ENCODE assay signal across 26 cellular contexts in the genomic region with DNA sequence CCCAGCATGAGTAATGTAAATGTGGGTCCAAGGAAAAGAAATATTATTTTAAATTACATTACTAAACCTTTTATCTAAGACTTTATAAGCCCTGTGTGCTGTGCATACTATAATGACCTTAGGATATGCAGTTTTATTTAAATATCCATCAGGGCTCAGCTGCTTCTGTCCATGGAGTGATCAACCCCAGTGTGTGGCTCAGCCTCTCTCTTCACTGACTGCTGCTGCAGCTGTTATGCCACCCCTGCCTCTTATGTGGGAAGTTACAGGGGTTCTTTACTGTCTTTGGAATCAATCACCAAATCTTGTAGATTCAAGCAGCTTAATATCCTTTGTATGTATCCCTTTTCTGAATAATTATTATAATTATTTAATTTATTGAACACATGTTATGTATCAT. TPM values are rescaled to one million over a fixed set of nuclear protein-coding genes. Genes with fewer than 3 reads are reported as not detected.
"Had no signal": no experiment of that assay in that cellular context is flagged by ENCODE, and none has a peak within 500 bp of the region (broad histone marks: within the 10 kb centered on the region; RNA-seq: fewer than 3 reads in every experiment).

No MANE protein-coding gene starts in this region.

- ATAC-seq: naive thymus-derived CD4-positive, alpha-beta T cell; natural killer cell treated with Interleukin-12 subunit alpha and Interleukin-12 subunit beta and Interleukin-15 and Interleukin-18, amount 100 ng/mL, for 72 hours; right lobe of liver; stimulated activated naive B cell treated with anti-CD40 and anti-IgM and Interleukin-4, amounts not matched to agents 10 μg/mL and 1 μg/mL and 100 μg/mL, for 72 hours; stimulated activated naive CD8-positive, alpha-beta T cell treated with anti-CD3 and anti-CD28 coated beads, Interleukin-15, Interleukin-2, amounts not matched to agents 100 U/mL and 50 U/mL, for 24 hours had no signal

- H3K4me3 ChIP-seq: left ventricle myocardium inferior, lung, ovary, right atrium auricular region, right lobe of liver, skin epidermis, stomach, testis, thyroid gland, transverse colon, upper lobe of left lung, vagina had no signal

- H3K4me1 ChIP-seq: right atrium auricular region, right lobe of liver, stomach, testis, thyroid gland, upper lobe of left lung, vagina had no signal

- H3K9me3 ChIP-seq: left ventricle myocardium inferior, ovary, right atrium auricular region, right lobe of liver, stomach, testis, thyroid gland, transverse colon, upper lobe of left lung, vagina had no signal

- DNase-seq: hypothalamus; immature natural killer cell; kidney; left ventricle myocardium inferior; mesendoderm; naive thymus-derived CD4-positive, alpha-beta T cell; ovary; right lobe of liver; stimulated activated CD4-positive, alpha-beta T cell treated with anti-CD3 and anti-CD28 coated beads, Interleukin-12 subunit alpha, Interleukin-12 subunit beta, amount 100 ng/mL, for 4 hours; stimulated activated CD4-positive, alpha-beta T cell treated with anti-CD3 and anti-CD28 coated beads, Interleukin-15, amount 100 ng/mL, for 24 hours; stimulated activated CD4-positive, alpha-beta T cell treated with anti-CD3 and anti-CD28 coated beads, Interleukin-2, amount 100 ng/mL, for 24 hours; stimulated activated CD4-positive, alpha-beta T cell treated with anti-CD3 and anti-CD28 coated beads, Interleukin-4, amount 100 ng/mL, for 1 hour; stimulated activated naive B cell treated with anti-CD40 and anti-IgM and Interleukin-4, amounts not matched to agents 10 μg/mL and 1 μg/mL and 100 μg/mL, for 72 hours; stimulated activated naive CD8-positive, alpha-beta T cell treated with anti-CD3 and anti-CD28 coated beads, Interleukin-15, Interleukin-2, amounts not matched to agents 100 U/mL and 50 U/mL, for 24 hours; stomach; testis; thyroid gland; transverse colon; upper lobe of left lung had no signal

- H3K36me3 ChIP-seq: left ventricle myocardium inferior, ovary, right atrium auricular region, right lobe of liver, stomach, thyroid gland, transverse colon, upper lobe of left lung, vagina had no signal

- H3K4me3 Mint-ChIP-seq: immature natural killer cell; mesothelial cell of epicardium; naive thymus-derived CD4-positive, alpha-beta T cell; natural killer cell treated with Interleukin-12 subunit alpha and Interleukin-12 subunit beta and Interleukin-15 and Interleukin-18, amount 100 ng/mL, for 72 hours; stimulated activated naive B cell treated with anti-CD40 and anti-IgM and Interleukin-4, amounts not matched to agents 10 μg/mL and 1 μg/mL and 100 μg/mL, for 72 hours had no signal

- H3K27me3 Mint-ChIP-seq: natural killer cell treated with Interleukin-12 subunit alpha and Interleukin-12 subunit beta and Interleukin-15 and Interleukin-18, amount 100 ng/mL, for 72 hours; progenitor cell of endocrine pancreas; stimulated activated naive B cell treated with anti-CD40 and anti-IgM and Interleukin-4, amounts not matched to agents 10 μg/mL and 1 μg/mL and 100 μg/mL, for 72 hours had no signal

- H3K27me3 ChIP-seq: ovary, right atrium auricular region, right lobe of liver, stomach, testis, thyroid gland, transverse colon, upper lobe of left lung, vagina had no signal

- H3K27ac Mint-ChIP-seq: immature natural killer cell; mesothelial cell of epicardium; naive thymus-derived CD4-positive, alpha-beta T cell; natural killer cell treated with Interleukin-12 subunit alpha and Interleukin-12 subunit beta and Interleukin-15 and Interleukin-18, amount 100 ng/mL, for 72 hours; progenitor cell of endocrine pancreas; stimulated activated naive B cell treated with anti-CD40 and anti-IgM and Interleukin-4, amounts not matched to agents 10 μg/mL and 1 μg/mL and 100 μg/mL, for 72 hours had no signal

- H3K27ac ChIP-seq: left ventricle myocardium inferior, ovary, right atrium auricular region, right lobe of liver, skin epidermis, stomach, testis, thyroid gland, transverse colon, upper lobe of left lung, vagina had no signal

- H3K4me1 Mint-ChIP-seq: immature natural killer cell; naive thymus-derived CD4-positive, alpha-beta T cell; stimulated activated naive B cell treated with anti-CD40 and anti-IgM and Interleukin-4, amounts not matched to agents 10 μg/mL and 1 μg/mL and 100 μg/mL, for 72 hours had no signal

- H3K36me3 Mint-ChIP-seq: immature natural killer cell; naive thymus-derived CD4-positive, alpha-beta T cell; stimulated activated naive B cell treated with anti-CD40 and anti-IgM and Interleukin-4, amounts not matched to agents 10 μg/mL and 1 μg/mL and 100 μg/mL, for 72 hours had no signal

RNA-seq across cellular contexts. Expression of a gene that starts 54.4 kb away (rescaled TPM):
- total RNA-seq: naive thymus-derived CD4-positive, alpha-beta T cell; natural killer cell treated with Interleukin-12 subunit alpha and Interleukin-12 subunit beta and Interleukin-15 and Interleukin-18, amount 100 ng/mL, for 72 hours had no signal
- polyA plus RNA-seq: immature natural killer cell; naive thymus-derived CD4-positive, alpha-beta T cell had no signal
